12 cellular contexts compared by ENCODE assay signal in genomic region chr11:80593981-80594380, GRCh38.
DNase-seq lines count a peak whose midpoint lies in the region; ATAC-seq and TF ChIP-seq lines count a peak whose summit lies in the region.
"Had no signal": no experiment of that assay in that cellular context is flagged by ENCODE, and none has a peak within 500 bp of the region (broad histone marks: within the 10 kb centered on the region; RNA-seq: fewer than 3 reads in every experiment).

No MANE protein-coding gene starts in this region.

- peaks cover 38% of the 10 kb centered on the region for H3K4me1 Mint-ChIP-seq in progenitor cell of endocrine pancreas (ENCODE audit: low read depth)
- H3K4me1 Mint-ChIP-seq in osteocyte (ENCODE audit: unreplicated experiment), result no peaks in the 10 kb centered on the region

- H3K4me3 Mint-ChIP-seq in progenitor cell of endocrine pancreas (ENCODE audit: low read depth), result no peak overlapping the region
- H3K4me3 Mint-ChIP-seq in osteocyte (ENCODE audit: unreplicated experiment), result no peak overlapping the region

- H3K27me3 ChIP-seq in SJSA1 (replicated peaks), result no peaks in the 10 kb centered on the region

- H3K4me3 ChIP-seq in SJSA1 (no peak overlapping the region), fibroblast of mammary gland (ENCODE audit: control insufficient read depth, low read depth, low read length) (no peak overlapping the region)
- H3K4me3 ChIP-seq: SK-N-MC had no signal

- ATAC-seq in HG03135 (IDR thresholded peaks at IDR 0.05; ENCODE audit: unreplicated experiment) (no peak), HG02678 (IDR thresholded peaks at IDR 0.05; ENCODE audit: unreplicated experiment) (no peak)

- H3K27ac Mint-ChIP-seq in progenitor cell of endocrine pancreas (peak overlapping the region; percentile 78), osteocyte (ENCODE audit: unreplicated experiment) (no peak overlapping the region)

- no peaks in the 10 kb centered on the region for H3K36me3 ChIP-seq in SJSA1

- no peaks in the 10 kb centered on the region for H3K9me3 ChIP-seq in SJSA1 (replicated peaks)

- H3K27ac ChIP-seq in SJSA1, result no peak overlapping the region
- H3K27ac ChIP-seq: SK-N-MC had no signal

- no peaks in the 10 kb centered on the region; the same call in 1 of the 2 replicates for H3K4me1 ChIP-seq in SJSA1 (replicated peaks)

- TF ChIP-seq CTCF in fibroblast of mammary gland (conservative IDR thresholded peaks at IDR 0.05; ENCODE audit: control insufficient read depth, insufficient read depth, low read depth, low read length) (no peak), progenitor cell of endocrine pancreas (IDR thresholded peaks at IDR 0.05; ENCODE audit: unreplicated experiment) (no peak), osteocyte (IDR thresholded peaks at IDR 0.05) (no peak)

- H3K36me3 Mint-ChIP-seq in progenitor cell of endocrine pancreas (ENCODE audit: insufficient read depth) (no peaks in the 10 kb centered on the region), osteocyte (ENCODE audit: unreplicated experiment) (no peaks in the 10 kb centered on the region)

- H3K27me3 Mint-ChIP-seq in progenitor cell of endocrine pancreas (no peaks in the 10 kb centered on the region), osteocyte (ENCODE audit: unreplicated experiment) (no peaks in the 10 kb centered on the region)

- DNase-seq in HT1080 (ENCODE audit: low read depth), result peak; percentile 92
- peak; percentile 10 to 30 for DNase-seq in SJSA1 (ENCODE audit: low read depth in 1 of 2, low spot score in 2 of 2)
- peak; percentile 21 for DNase-seq in fibroblast of mammary gland (ENCODE audit: low read depth)
- DNase-seq in progenitor cell of endocrine pancreas (ENCODE audit: low spot score, unreplicated experiment), result no peak
- no peak for DNase-seq in DMS 273 (lab: John Stamatoyannopoulos, UW; ENCODE audit: unreplicated experiment)
- no peak for DNase-seq in osteocyte (ENCODE audit: extremely low spot score, unreplicated experiment)
- DNase-seq: activated T-cell treated with anti-CD3 and anti-CD28 coated beads, Interleukin-2, amount 50 U/mL, for 1 hour; GDM1; NCI-H1436 had no signal

- H3K9me3 Mint-ChIP-seq in progenitor cell of endocrine pancreas (ENCODE audit: low read depth) (peaks cover 2% of the 10 kb centered on the region), osteocyte (ENCODE audit: unreplicated experiment) (peaks cover 25% of the 10 kb centered on the region)

Comparison
In these comparisons a context has a peak if more than half of its experiments do, and no peak if none do; other contexts are left out.
1. DNase-seq: peak in HT1080 (single experiment), SJSA1 (2 of 2) and fibroblast of mammary gland (single experiment); none in progenitor cell of endocrine pancreas (single experiment), DMS 273 (single experiment) and osteocyte (single experiment).